In the genomic region with DNA sequence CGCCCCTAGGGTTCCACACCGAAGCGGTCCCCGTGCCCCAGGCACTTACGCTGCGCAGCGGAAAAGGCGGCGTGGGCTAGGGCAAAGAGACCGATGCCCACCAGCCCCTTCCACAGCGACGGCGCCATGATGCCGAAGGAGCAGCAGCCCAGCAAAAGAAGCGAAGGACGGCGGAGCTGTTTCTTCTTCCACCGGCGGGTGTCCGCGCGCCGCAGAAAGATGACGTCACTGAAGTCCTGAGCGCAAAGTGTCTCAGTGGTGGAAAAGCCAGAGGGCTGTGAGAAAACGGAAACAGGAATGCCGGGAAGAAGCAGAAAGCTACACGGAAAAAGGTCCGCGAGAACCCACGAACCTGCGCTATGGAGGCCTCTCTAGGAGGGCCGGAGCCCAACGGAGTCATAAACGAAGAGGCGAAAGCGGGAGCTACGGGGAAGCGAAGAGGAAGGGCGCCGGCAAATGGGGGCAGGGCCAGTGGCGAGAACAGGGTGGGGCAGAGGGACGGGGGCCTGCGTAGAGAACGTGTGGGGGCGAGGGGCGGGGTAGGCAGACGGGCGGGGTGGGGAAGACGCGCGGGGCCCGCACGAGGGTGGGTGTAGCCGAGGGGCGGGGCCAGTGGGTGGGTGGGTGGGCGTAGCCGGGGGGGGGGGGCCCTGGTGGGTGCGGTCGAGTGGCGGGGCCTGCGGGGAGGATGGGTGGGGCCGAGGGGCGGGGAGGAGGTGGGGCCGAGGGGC, we compare ENCODE assay signal across 8 cellular contexts. TPM values are rescaled to one million over a fixed set of nuclear protein-coding genes. Genes with fewer than 3 reads are reported as not detected.
DNase-seq lines count a peak whose midpoint lies in the region; ATAC-seq, FAIRE-seq and TF ChIP-seq lines count a peak whose summit lies in the region.

Gene MMGT1, minus strand, starts transcription at position 441 of the 731 bp plus-strand sequence. Its CDS starts 313 bp downstream, at position 128.

- H3K27ac ChIP-seq in right cardiac atrium (ENCODE audit: low read length): peak within 1 kb of the TSS; percentile 100

- intact Hi-C loops in T-helper 2 cell treated with Interferon-gamma antibody and Interleukin-4, amounts not matched to agents 100 ng/mL and 5 ng/mL, for 36 hours (cut with micrococcal nuclease): loop anchor here (1.0 kb wide), 1 partner anchor 12 kb away; the partner anchor contains the start of gene SLC9A6
- intact Hi-C loops in right cardiac atrium (cut with DNase I): no loop called here

- peak; percentile 55 for TF ChIP-seq POLR2A in GM15510 (IDR thresholded peaks at IDR 0.05; ENCODE audit: borderline replicate concordance, extremely low read depth, insufficient read length)

- no peaks in the 10 kb centered on the region for H3K4me1 ChIP-seq in right cardiac atrium (ENCODE audit: control insufficient read depth, insufficient read depth, low read length)

- FAIRE-seq in urothelium cell line (lab: Jason Lieb, UNC): no peak

- H3K27me3 ChIP-seq in right cardiac atrium (ENCODE audit: control insufficient read depth, insufficient read depth): no peaks in the 10 kb centered on the region

- no peaks in the 10 kb centered on the region for H3K9me3 ChIP-seq in right cardiac atrium (ENCODE audit: control insufficient read depth, low read length)

- ATAC-seq in HG02938 (IDR thresholded peaks at IDR 0.05; ENCODE audit: unreplicated experiment) (peak; percentile 81), right cardiac atrium (peak; percentile 94)

- DNase-seq in NCI-H187 treated with DMSO at 0.1 percent for 48 hours (lab: John Stamatoyannopoulos, UW) (peak; percentile 65), anterior cingulate cortex (lab: John Stamatoyannopoulos, UW) (peak; percentile 17 to 92 (median 80)), right cardiac atrium (peak; percentile 82 to 94 (median 91)), pulmonary artery endothelial cell (ENCODE audit: low read depth, low spot score) (peak; percentile 41), urothelium cell line (ENCODE audit: low spot score) (peak; percentile 76)

- WGBS in right cardiac atrium: under 1% methylated on average over 57 of the region's 65 CpGs

- H3K4me3 ChIP-seq in right cardiac atrium (ENCODE audit: low read length): peak within 1 kb of the TSS; percentile 63

RNA-seq across cellular contexts. Expression of gene MMGT1, which starts in this region (rescaled TPM):
- 19.6 and 20.3 TPM in 2 replicates for total RNA-seq in T-helper 2 cell treated with Interferon-gamma antibody and Interleukin-4, amounts not matched to agents 100 ng/mL and 5 ng/mL, for 36 hours
- total RNA-seq in right cardiac atrium: 10 to 100 TPM; 26.2 to 29.5 (median 26.5) TPM
- 7.0 TPM for polyA plus RNA-seq in right cardiac atrium
- total RNA-seq in pulmonary artery endothelial cell: 6.3 and 9.2 TPM in 2 replicates

Comparison
In these comparisons a context has a peak if more than half of its experiments do, and no peak if none do; other contexts are left out.
1. Peak in every context shown above with its lines: DNase-seq, ATAC-seq, H3K4me3 ChIP-seq and H3K27ac ChIP-seq.
2. DNase-seq: peak in every context shown above with its lines; median percentile 91 in right cardiac atrium; 80 in anterior cingulate cortex; 76 in urothelium cell line; 65 in NCI-H187 treated with DMSO at 0.1 percent for 48 hours; 41 in pulmonary artery endothelial cell.